8 cellular contexts compared by ENCODE assay signal in genomic region chr12:104669057-104669770, GRCh38.
A peak's percentile ranks its signal among the peaks of the same experiment; 100 is the strongest.
DNase-seq lines count a peak whose midpoint lies in the region; ATAC-seq and TF ChIP-seq lines count a peak whose summit lies in the region.

No MANE protein-coding gene starts in this region.

- H3K27ac ChIP-seq in CD8-positive, alpha-beta memory T cell (ENCODE audit: low read depth, low read length): no peak overlapping the region
- peak overlapping the region; percentile 17 for H3K27ac ChIP-seq in colonic mucosa

- no peaks in the 10 kb centered on the region for H3K27me3 Mint-ChIP-seq in CD8-positive, alpha-beta memory T cell

- no peak for DNase-seq in CD8-positive, alpha-beta memory T cell
- DNase-seq in NCI-H2227 treated with DMSO at 0.1 percent for 48 hours (lab: John Stamatoyannopoulos, UW) (peak; percentile 37), colonic mucosa (peak; percentile 41), middle frontal gyrus (ENCODE audit: extremely low spot score, low spot score) (peak; percentile 80), SW 1271 (lab: John Stamatoyannopoulos, UW) (no peak)

- no peaks in the 10 kb centered on the region for H3K27me3 ChIP-seq in CD8-positive, alpha-beta memory T cell (ENCODE audit: insufficient read depth, low read length, poor library complexity, severe bottlenecking)
- H3K27me3 ChIP-seq in colonic mucosa: no peaks in the 10 kb centered on the region

- CTCF ChIA-PET in CD8-positive, alpha-beta memory T cell (lab: Charles Lee): interaction anchor here (1.0 to 1.1 kb wide), 2 partner anchors 52 to 469 kb away, joined by 3 read pairs; no protein-coding TSS in a partner anchor

- H3K4me3 ChIP-seq in CD8-positive, alpha-beta memory T cell (ENCODE audit: low read length): no peak overlapping the region
- no peak overlapping the region for H3K4me3 ChIP-seq in colonic mucosa

- H3K9me3 Mint-ChIP-seq in CD8-positive, alpha-beta memory T cell: no peaks in the 10 kb centered on the region

- H3K27ac Mint-ChIP-seq in CD8-positive, alpha-beta memory T cell: peak overlapping the region in 6 of 8 donors; percentile 20 to 81 (median 48)

- ATAC-seq in GM18858 (IDR thresholded peaks at IDR 0.05; ENCODE audit: unreplicated experiment) (no peak), HG02981 (IDR thresholded peaks at IDR 0.05; ENCODE audit: unreplicated experiment) (no peak), GM18519 (IDR thresholded peaks at IDR 0.05; ENCODE audit: low FRiP score, unreplicated experiment) (no peak)

- POLR2A ChIA-PET in CD8-positive, alpha-beta memory T cell (lab: Charles Lee): no interaction called here

- no peaks in the 10 kb centered on the region for H3K9me3 ChIP-seq in CD8-positive, alpha-beta memory T cell (ENCODE audit: low read length)
- no peaks in the 10 kb centered on the region for H3K9me3 ChIP-seq in colonic mucosa

- TF ChIP-seq CTCF in colonic mucosa (IDR thresholded peaks at IDR 0.05): no peak

- peaks cover 0 to 12% (median 0%) of the 10 kb centered on the region in 3 donors for H3K36me3 Mint-ChIP-seq in CD8-positive, alpha-beta memory T cell

- peak overlapping the region; percentile 25 to 53 for H3K9ac ChIP-seq in colonic mucosa (ENCODE audit: low read depth in 2 of 2, low read length in 2 of 2)

- H3K36me3 ChIP-seq in CD8-positive, alpha-beta memory T cell (ENCODE audit: insufficient read depth, low read length): no peaks in the 10 kb centered on the region
- H3K36me3 ChIP-seq in colonic mucosa: no peaks in the 10 kb centered on the region

- peaks cover 49% of the 10 kb centered on the region for H3K4me1 ChIP-seq in CD8-positive, alpha-beta memory T cell (ENCODE audit: insufficient read depth, low read length)
- H3K4me1 ChIP-seq in colonic mucosa: peaks cover 10% of the 10 kb centered on the region

- H3K4me3 Mint-ChIP-seq in CD8-positive, alpha-beta memory T cell: peak overlapping the region in 2 of 7 donors; percentile 40 to 51

- peaks cover 65 to 88% (median 83%) of the 10 kb centered on the region in 3 donors for H3K4me1 Mint-ChIP-seq in CD8-positive, alpha-beta memory T cell

- intact Hi-C loops in colonic mucosa (cut with DNase I): no loop called here

Comparison
In these comparisons a context has a peak if more than half of its experiments do, and no peak if none do; other contexts are left out.
1. DNase-seq: peak in NCI-H2227 treated with DMSO at 0.1 percent for 48 hours (single experiment), colonic mucosa (single experiment) and middle frontal gyrus (single experiment); none in CD8-positive, alpha-beta memory T cell (0 of 5) and SW 1271 (0 of 2).